9 cellular contexts compared by ENCODE assay signal in genomic region chr3:5017953-5018531, GRCh38. TPM values are rescaled to one million over a fixed set of nuclear protein-coding genes. Genes with fewer than 3 reads are reported as not detected.
DNase-seq lines count a peak whose midpoint lies in the region; ATAC-seq and TF ChIP-seq lines count a peak whose summit lies in the region.
"Had no signal": no experiment of that assay in that cellular context is flagged by ENCODE, and none has a peak within 500 bp of the region (broad histone marks: within the 10 kb centered on the region; RNA-seq: fewer than 3 reads in every experiment).

No MANE protein-coding gene starts in this region.

- H3K27me3 Mint-ChIP-seq in endodermal cell (ENCODE audit: insufficient read depth) (peaks cover 38% of the 10 kb centered on the region), naive B cell (no peaks in the 10 kb centered on the region)

- H3K36me3 Mint-ChIP-seq in endodermal cell (ENCODE audit: low read depth) (no peaks in the 10 kb centered on the region), naive B cell (no peaks in the 10 kb centered on the region)

- peaks cover 7% of the 10 kb centered on the region for H3K27me3 ChIP-seq in endodermal cell (ENCODE audit: control insufficient read depth, insufficient read depth, low read length, poor library complexity, severe bottlenecking)

- ATAC-seq in naive B cell (ENCODE audit: low read depth in 2 of 2) = no peak
- no peak for ATAC-seq in GM19452 (IDR thresholded peaks at IDR 0.05; ENCODE audit: unreplicated experiment)
- no peak for ATAC-seq in HG02610 (IDR thresholded peaks at IDR 0.05; ENCODE audit: unreplicated experiment)

- H3K36me3 ChIP-seq in endodermal cell (ENCODE audit: control insufficient read depth, insufficient read depth, low read length) = no peaks in the 10 kb centered on the region

- H3K4me1 ChIP-seq in endodermal cell (ENCODE audit: control insufficient read depth, insufficient read depth, low read length) = peaks cover 14% of the 10 kb centered on the region

- no peak overlapping the region for H3K4me3 ChIP-seq in endodermal cell (ENCODE audit: low read length)

- no peaks in the 10 kb centered on the region for H3K9me3 ChIP-seq in endodermal cell (ENCODE audit: control insufficient read depth, low read length)

- H3K4me3 Mint-ChIP-seq in endodermal cell (no peak overlapping the region), naive B cell (no peak overlapping the region)

- no peak overlapping the region for H3K27ac Mint-ChIP-seq in endodermal cell
- H3K27ac Mint-ChIP-seq in naive B cell = peak overlapping the region in 5 of 6 donors; percentile 82 to 91 (median 86)

- H3K9ac ChIP-seq in endodermal cell (ENCODE audit: extremely low read depth, low read length, poor library complexity, severe bottlenecking) = no peak overlapping the region

- H3K27ac ChIP-seq in endodermal cell (ENCODE audit: low read depth, low read length) = no peak overlapping the region

- H3K4me1 Mint-ChIP-seq in endodermal cell = peaks cover 45% of the 10 kb centered on the region
- H3K4me1 Mint-ChIP-seq in naive B cell = peaks cover 39 to 75% (median 58%) of the 10 kb centered on the region in 3 donors

- WGBS in endodermal cell (ENCODE audit: insufficient coverage in 1 of 2, insufficient read length in 1 of 2), 2 experiments = 74 to 76% methylated on average over 8 of the region's 8 CpGs

- no peak for TF ChIP-seq CTCF in endodermal cell (conservative IDR thresholded peaks at IDR 0.05)

- DNase-seq in AG20443 (ENCODE audit: low spot score) = peak; percentile 77
- peak; percentile 50 to 78 for DNase-seq in NCI-H446 (lab: John Stamatoyannopoulos, UW)
- DNase-seq in endodermal cell = peak; percentile 76
- DNase-seq in naive B cell = no peak
- no peak for DNase-seq in NAMALWA (ENCODE audit: low spot score)
- DNase-seq in activated CD4-positive, alpha-beta T cell treated with anti-CD3 and anti-CD28 coated beads for 1 hour = no peak
- DNase-seq: NCI-H2081 treated with DMSO at 0.1 percent for 48 hours had no signal

- H3K9me3 Mint-ChIP-seq in endodermal cell (no peaks in the 10 kb centered on the region), naive B cell (no peaks in the 10 kb centered on the region)

RNA-seq across cellular contexts. Expression of gene BHLHE40, which starts 38.8 kb away (rescaled TPM):
- 1 to 10 TPM; 2.6 to 2.9 TPM for total RNA-seq in endodermal cell
- polyA plus RNA-seq in endodermal cell (2013, experiment 1 of 2) = 8.3 TPM
- 14.0 TPM for polyA plus RNA-seq in endodermal cell (2013, experiment 2 of 2)
- polyA plus RNA-seq in naive B cell (ENCODE audit: low read depth in 6 of 6) = 1 to 10 TPM; 1.8 to 6.4 (median 3.3) TPM

Comparison
In these comparisons a context has a peak if more than half of its experiments do, and no peak if none do; other contexts are left out.
1. DNase-seq: peak in AG20443 (single experiment), NCI-H446 (2 of 2) and endodermal cell (single experiment); none in naive B cell (single experiment), NAMALWA (single experiment) and activated CD4-positive, alpha-beta T cell treated with anti-CD3 and anti-CD28 coated beads for 1 hour (single experiment).